Comparison of ENCODE assay signal across 17 cellular contexts in the genomic region with DNA sequence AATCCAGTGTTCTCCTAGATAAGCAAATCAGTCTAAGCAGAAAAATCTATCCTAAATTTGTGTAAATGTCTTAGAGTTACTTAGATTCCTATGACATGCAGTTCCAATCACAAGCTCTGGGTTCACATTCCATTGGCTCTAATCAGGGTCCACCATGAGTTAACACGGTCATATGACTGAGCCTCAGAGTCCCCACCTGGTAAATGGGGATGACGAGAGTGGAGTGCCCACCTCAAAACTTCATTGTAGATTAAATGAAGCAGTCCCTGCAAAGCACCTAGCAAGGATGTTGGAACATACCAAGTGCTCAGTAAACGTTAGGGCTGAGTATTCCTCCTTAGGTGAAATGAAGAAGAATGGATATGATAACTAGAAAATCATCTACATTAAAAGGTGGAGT.
"Had no signal": no experiment of that assay in that cellular context is flagged by ENCODE, and none has a peak within 500 bp of the region (broad histone marks: within the 10 kb centered on the region; RNA-seq: fewer than 3 reads in every experiment).

No MANE protein-coding gene starts in this region.

- DNase-seq: activated CD4-positive, alpha-beta T cell treated with anti-CD3 and anti-CD28 coated beads for 4 hours; activated CD8-positive, alpha-beta memory T cell treated with anti-CD3 and anti-CD28 coated beads, Interleukin-2, amount 50 U/mL, for 48 hours; activated CD8-positive, alpha-beta T cell treated with anti-CD3 and anti-CD28 coated beads for 36 hours; activated naive CD4-positive, alpha-beta T cell; adrenal gland; colonic mucosa; kidney; left ventricle myocardium superior; sigmoid colon; stimulated activated CD4-positive, alpha-beta T cell treated with anti-CD3 and anti-CD28 coated beads, Interleukin-12 subunit alpha, Interleukin-12 subunit beta, amount 100 ng/mL, for 4 hours; stimulated activated CD4-positive, alpha-beta T cell treated with anti-CD3 and anti-CD28 coated beads, Interleukin-2, amount 100 ng/mL, for 24 hours; thyroid gland had no signal

- H3K27me3 Mint-ChIP-seq: activated CD8-positive, alpha-beta T cell treated with anti-CD3 and anti-CD28 coated beads for 36 hours; memory B cell had no signal

- H3K4me3 ChIP-seq: adrenal gland, colonic mucosa, hepatocyte, sigmoid colon, thyroid gland had no signal

- H3K9me3 ChIP-seq: adrenal gland, colonic mucosa, sigmoid colon, thyroid gland had no signal

- H3K4me3 Mint-ChIP-seq: activated CD8-positive, alpha-beta T cell treated with anti-CD3 and anti-CD28 coated beads for 36 hours; activated T-helper 1 cell treated with anti-CD3 and anti-CD28 coated beads, Interleukin-12 subunit alpha, Interleukin-12 subunit beta, Interleukin-2, Interleukin-4 antibody, amounts not matched to agents 30 ng/mL and 10 ng/mL and 1 ng/mL, durations not matched to agents 14 hours and 24 hours and 36 hours; memory B cell; T-helper 1 cell treated with Interleukin-12 subunit alpha and Interleukin-12 subunit beta and Interleukin-4 antibody, amounts not matched to agents 30 μg/mL and 1 μg/mL, for 36 hours had no signal

- H3K79me2 ChIP-seq: hepatocyte had no signal

- H3K36me3 ChIP-seq: adrenal gland, colonic mucosa, sigmoid colon, thyroid gland had no signal

- H2AFZ ChIP-seq: hepatocyte had no signal

- H3K27ac Mint-ChIP-seq: activated CD8-positive, alpha-beta T cell treated with anti-CD3 and anti-CD28 coated beads for 36 hours; activated T-helper 1 cell treated with anti-CD3 and anti-CD28 coated beads, Interleukin-12 subunit alpha, Interleukin-12 subunit beta, Interleukin-2, Interleukin-4 antibody, amounts not matched to agents 30 ng/mL and 10 ng/mL and 1 ng/mL, durations not matched to agents 14 hours and 24 hours and 36 hours; memory B cell; T-helper 1 cell treated with Interleukin-12 subunit alpha and Interleukin-12 subunit beta and Interleukin-4 antibody, amounts not matched to agents 30 μg/mL and 1 μg/mL, for 36 hours had no signal

- H3K27me3 ChIP-seq: adrenal gland, colonic mucosa, thyroid gland had no signal

- H3K27ac ChIP-seq: adrenal gland, colonic mucosa, hepatocyte, sigmoid colon, thyroid gland had no signal

- H3K9me3 Mint-ChIP-seq: activated CD8-positive, alpha-beta T cell treated with anti-CD3 and anti-CD28 coated beads for 36 hours; activated T-helper 1 cell treated with anti-CD3 and anti-CD28 coated beads, Interleukin-12 subunit alpha, Interleukin-12 subunit beta, Interleukin-2, Interleukin-4 antibody, amounts not matched to agents 30 ng/mL and 10 ng/mL and 1 ng/mL, durations not matched to agents 14 hours and 24 hours and 36 hours; memory B cell; T-helper 1 cell treated with Interleukin-12 subunit alpha and Interleukin-12 subunit beta and Interleukin-4 antibody, amounts not matched to agents 30 μg/mL and 1 μg/mL, for 36 hours had no signal

- H3K4me2 ChIP-seq: hepatocyte had no signal

- ATAC-seq: activated CD8-positive, alpha-beta T cell treated with anti-CD3 and anti-CD28 coated beads for 36 hours; esophagus mucosa; left ventricle myocardium superior had no signal

- H3K36me3 Mint-ChIP-seq: memory B cell had no signal

- H3K4me1 ChIP-seq: adrenal gland, colonic mucosa, sigmoid colon, thyroid gland had no signal
